ENCODE assay signal across 8 cellular contexts in genomic region chr19:12782174-12782423, GRCh38. TPM values are rescaled to one million over a fixed set of nuclear protein-coding genes. Genes with fewer than 3 reads are reported as not detected.
DNase-seq lines count a peak whose midpoint lies in the region; ATAC-seq and TF ChIP-seq lines count a peak whose summit lies in the region.

No MANE protein-coding gene starts in this region.

- H2AK5ac ChIP-seq in neuronal stem cell (ENCODE audit: low read depth, low read length), result peak overlapping the region; percentile 90

- peak overlapping the region; percentile 99 for H3K18ac ChIP-seq in neuronal stem cell (ENCODE audit: low read length)

- no peaks in the 10 kb centered on the region for H4K20me1 ChIP-seq in Loucy (ENCODE audit: insufficient read depth, low read length, poor library complexity, severe bottlenecking)

- ATAC-seq in effector memory CD8-positive, alpha-beta T cell (replicated peaks), result peak; percentile 72
- ATAC-seq in HG02678 (IDR thresholded peaks at IDR 0.05; ENCODE audit: unreplicated experiment) (no peak), HG03025 (IDR thresholded peaks at IDR 0.05; ENCODE audit: low FRiP score, unreplicated experiment) (no peak)

- peak overlapping the region; percentile 64 for H3K4me3 ChIP-seq in Loucy (ENCODE audit: low read length, poor library complexity, severe bottlenecking)
- peak overlapping the region; percentile 46 to 80 for H3K4me3 ChIP-seq in neuronal stem cell (ENCODE audit: low read length in 2 of 2)

- no peaks in the 10 kb centered on the region for H3K79me1 ChIP-seq in neuronal stem cell (ENCODE audit: low read depth, low read length)

- H3K14ac ChIP-seq in neuronal stem cell (ENCODE audit: low read length), result peak overlapping the region; percentile 77

- peaks cover 46% of the 10 kb centered on the region for H3K4me1 ChIP-seq in Loucy (ENCODE audit: insufficient read depth, low read length, poor library complexity, severe bottlenecking)
- H3K4me1 ChIP-seq in neuronal stem cell (ENCODE audit: control insufficient read depth in 2 of 2, insufficient read depth in 1 of 2, low read depth in 1 of 2, low read length in 2 of 2), result peaks cover 25 to 49% of the 10 kb centered on the region in 2 donors

- DNase-seq in DMS53 (lab: John Stamatoyannopoulos, UW) (peak; percentile 85), neuronal stem cell (ENCODE audit: low spot score) (no peak), iPS-NIHi11 (ENCODE audit: low spot score) (no peak), COLO829 (ENCODE audit: low spot score) (no peak)
- no peak for DNase-seq in effector memory CD8-positive, alpha-beta T cell

- peaks cover 11% of the 10 kb centered on the region for H3K36me3 Mint-ChIP-seq in effector memory CD8-positive, alpha-beta T cell (ENCODE audit: insufficient read depth)

- H3K27ac Mint-ChIP-seq in effector memory CD8-positive, alpha-beta T cell, result peak overlapping the region in 1 of 2 donors; percentile 88

- peak overlapping the region; percentile 95 for H2BK120ac ChIP-seq in neuronal stem cell (ENCODE audit: low read depth, low read length)

- H3K27me3 ChIP-seq in Loucy (ENCODE audit: insufficient read depth, low read length, poor library complexity, severe bottlenecking) (no peaks in the 10 kb centered on the region), neuronal stem cell (ENCODE audit: control insufficient read depth in 3 of 3, insufficient read depth in 3 of 3, low read depth in 1 of 3, low read length in 3 of 3) (peaks cover 0 to 3% (median 0%) of the 10 kb centered on the region in 3 experiments)

- H3K36me3 ChIP-seq in Loucy (ENCODE audit: insufficient read depth, low read length) (no peaks in the 10 kb centered on the region), neuronal stem cell (replicated peaks in 1 of 2; ENCODE audit: control insufficient read depth in 2 of 2, insufficient read depth in 2 of 2, low read length in 2 of 2) (no peaks in the 10 kb centered on the region)

- peak overlapping the region; percentile 96 for H2BK5ac ChIP-seq in neuronal stem cell (ENCODE audit: low read length)

- H3K4me3 Mint-ChIP-seq in effector memory CD8-positive, alpha-beta T cell, result peak overlapping the region; percentile 65 to 79

- H3K4me1 Mint-ChIP-seq in effector memory CD8-positive, alpha-beta T cell (ENCODE audit: low read depth in 2 of 2), result peaks cover 15 to 24% of the 10 kb centered on the region in 2 donors

- H3K79me2 ChIP-seq in Loucy (ENCODE audit: insufficient read depth, low read length), result no peaks in the 10 kb centered on the region

- H3K23ac ChIP-seq in neuronal stem cell (ENCODE audit: low read depth, low read length, poor library complexity), result peak overlapping the region; percentile 75

- H3K9me3 ChIP-seq in Loucy (ENCODE audit: insufficient read depth, low read depth, low read length), result no peaks in the 10 kb centered on the region
- peaks cover 0 to 2% of the 10 kb centered on the region in 2 donors for H3K9me3 ChIP-seq in neuronal stem cell (replicated peaks in 1 of 2; ENCODE audit: control insufficient read depth in 2 of 2, insufficient read depth in 1 of 2, low read depth in 1 of 2, low read length in 2 of 2)

- H4K91ac ChIP-seq in neuronal stem cell (ENCODE audit: low read depth, low read length, poor library complexity), result peak overlapping the region; percentile 99

- H3K27ac ChIP-seq in neuronal stem cell (replicated peaks; ENCODE audit: low read length), result peak overlapping the region; percentile 1

- H3K9ac ChIP-seq in Loucy (ENCODE audit: low read depth, low read length, poor library complexity, severe bottlenecking) (peak overlapping the region; percentile 58), neuronal stem cell (ENCODE audit: low read depth, low read length, poor library complexity) (peak overlapping the region; percentile 95)

- H2BK15ac ChIP-seq in neuronal stem cell (ENCODE audit: low read length), result peak overlapping the region; percentile 99

- H4K8ac ChIP-seq in neuronal stem cell (ENCODE audit: low read depth, low read length), result peak overlapping the region; percentile 97

- no peaks in the 10 kb centered on the region; the same call in 1 of the 2 replicates for H3F3A ChIP-seq in Loucy (ENCODE audit: low read depth)

- H3K9me3 Mint-ChIP-seq in effector memory CD8-positive, alpha-beta T cell, result no peaks in the 10 kb centered on the region

- TF ChIP-seq CTCF in Loucy (conservative IDR thresholded peaks at IDR 0.05; ENCODE audit: low read length), result no peak

- peak overlapping the region; percentile 69 for H3K4ac ChIP-seq in neuronal stem cell (ENCODE audit: low read length)

- H3K4me2 ChIP-seq in Loucy (ENCODE audit: low read depth, low read length, poor library complexity, severe bottlenecking) (peak overlapping the region; percentile 60), neuronal stem cell (ENCODE audit: insufficient read depth, low read length, poor library complexity, severe bottlenecking) (peak overlapping the region; percentile 94)

- H3K27me3 Mint-ChIP-seq in effector memory CD8-positive, alpha-beta T cell, result no peaks in the 10 kb centered on the region

- H2AFZ ChIP-seq in Loucy (ENCODE audit: low read length), result peak overlapping the region; percentile 59; the same call in 1 of the 2 replicates
- peak overlapping the region; percentile 84 for H2AFZ ChIP-seq in neuronal stem cell (ENCODE audit: low read length)

- no CpG with 5 or more reads among the region's 12 CpGs for WGBS in neuronal stem cell (ENCODE audit: extremely low coverage in 2 of 2, insufficient read length in 2 of 2, insufficient replicate concordance in 1 of 2), 2 donors

- H3K9me2 ChIP-seq in Loucy (replicated peaks; ENCODE audit: low read depth, low read length), result no peaks in the 10 kb centered on the region

- no peak overlapping the region for H2BK12ac ChIP-seq in neuronal stem cell (ENCODE audit: low read length)

RNA-seq across cellular contexts. Expression of gene HOOK2, which starts 6.7 kb away (rescaled TPM):
- 15.5 TPM for polyA plus RNA-seq in neuronal stem cell (2013, experiment 1 of 2)
- 15.0 TPM for polyA plus RNA-seq in neuronal stem cell (2013, experiment 2 of 2)

RNA-seq across cellular contexts. Expression of gene JUNB, which starts 9.2 kb away (rescaled TPM):
- polyA plus RNA-seq in neuronal stem cell (2013, experiment 1 of 2), result 6.1 TPM
- polyA plus RNA-seq in neuronal stem cell (2013, experiment 2 of 2), result 5.9 TPM

RNA-seq across cellular contexts. Expression of gene PRDX2, which starts 19.5 kb away (rescaled TPM):
- 509 TPM for polyA plus RNA-seq in neuronal stem cell (2013, experiment 1 of 2)
- polyA plus RNA-seq in neuronal stem cell (2013, experiment 2 of 2), result 486 TPM

RNA-seq across cellular contexts. Expression of gene THSD8, which starts 19.8 kb away (rescaled TPM):
- polyA plus RNA-seq in neuronal stem cell (2013, experiment 1 of 2), result 26.3 TPM
- polyA plus RNA-seq in neuronal stem cell (2013, experiment 2 of 2), result 22.2 TPM

RNA-seq across cellular contexts. Expression of gene RNASEH2A, which starts 24.3 kb away (rescaled TPM):
- polyA plus RNA-seq in neuronal stem cell (2013, experiment 1 of 2), result 28.6 TPM
- 28.7 TPM for polyA plus RNA-seq in neuronal stem cell (2013, experiment 2 of 2)
